Comparison of ENCODE assay signal across 37 cellular contexts in the genomic region with DNA sequence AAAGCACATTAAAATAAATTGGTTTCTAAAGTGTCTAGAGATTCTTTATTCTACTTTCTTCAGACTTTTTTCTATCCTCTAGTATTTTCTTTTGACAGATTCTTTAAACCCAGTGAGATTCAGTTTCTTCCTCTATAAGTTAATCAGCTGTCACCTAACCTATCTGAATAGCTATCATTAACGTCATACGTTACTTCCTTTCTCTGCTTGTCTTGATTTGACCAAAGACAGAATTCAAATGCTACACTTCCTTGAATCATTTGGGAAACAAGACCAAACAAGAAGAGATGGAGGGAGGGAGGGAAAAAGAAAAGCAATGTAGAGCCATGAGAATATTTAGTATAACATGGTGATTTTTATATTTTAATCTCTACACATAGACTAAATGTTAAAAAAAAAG.
"Had no signal": no experiment of that assay in that cellular context is flagged by ENCODE, and none has a peak within 500 bp of the region (broad histone marks: within the 10 kb centered on the region; RNA-seq: fewer than 3 reads in every experiment).

No MANE protein-coding gene starts in this region.

- H3K27me3 ChIP-seq: adrenal gland, breast epithelium, dorsolateral prefrontal cortex, esophagus muscularis mucosa, gastroesophageal sphincter had no signal

- H3K4me3 ChIP-seq: adrenal gland, breast epithelium, coronary artery, dorsolateral prefrontal cortex, esophagus muscularis mucosa, gastroesophageal sphincter had no signal

- H3K4me1 Mint-ChIP-seq: activated B cell treated with CpG ODN at 0.5 μM for 24 hours; activated CD8-positive, alpha-beta memory T cell treated with anti-CD3 and anti-CD28 coated beads, Interleukin-2, amount 10 ng/mL, durations not matched to agents 7 days and 5 days; activated naive CD4-positive, alpha-beta T cell treated with anti-CD3 and anti-CD28 coated beads, Interleukin-2, amount 50 U/mL, for 24 hours; activated naive CD8-positive, alpha-beta T cell treated with anti-CD3 and anti-CD28 coated beads for 36 hours; activated naive CD8-positive, alpha-beta T cell treated with anti-CD3 and anti-CD28 coated beads, Interleukin-2, amount 50 U/mL, for 24 hours; central memory CD8-positive, alpha-beta T cell; T-helper 17 cell had no signal

- H3K9me3 Mint-ChIP-seq: activated B cell treated with CpG ODN at 0.5 μM for 24 hours; activated CD4-positive, alpha-beta memory T cell treated with anti-CD3 and anti-CD28 coated beads for 36 hours; activated naive CD4-positive, alpha-beta T cell treated with anti-CD3 and anti-CD28 coated beads for 36 hours; activated naive CD4-positive, alpha-beta T cell treated with anti-CD3 and anti-CD28 coated beads, Interleukin-2, amount 50 U/mL, for 24 hours; activated naive CD8-positive, alpha-beta T cell treated with anti-CD3 and anti-CD28 coated beads for 36 hours; activated naive CD8-positive, alpha-beta T cell treated with anti-CD3 and anti-CD28 coated beads, Interleukin-2, amount 50 U/mL, for 24 hours; activated T-helper 1 cell treated with anti-CD3 and anti-CD28 coated beads, Interleukin-12 subunit alpha, Interleukin-12 subunit beta, Interleukin-2, Interleukin-4 antibody, amounts not matched to agents 30 ng/mL and 10 ng/mL and 1 ng/mL, durations not matched to agents 14 hours and 24 hours and 36 hours; activated T-helper 2 cell treated with anti-CD3 and anti-CD28 coated beads, Interferon-gamma antibody, Interleukin-2, Interleukin-4, amounts not matched to agents 10 μg/mL and 5 μg/mL and 100 μg/mL, durations not matched to agents 14 hours and 24 hours and 36 hours; brain; central memory CD8-positive, alpha-beta T cell; dendritic cell treated with granulocyte-macrophage colony-stimulating factor and Interleukin-4, amounts not matched to agents 40 ng/mL and 50 ng/mL, for 4 days; endodermal cell; T-helper 2 cell treated with Interferon-gamma antibody and Interleukin-4, amounts not matched to agents 5 μg/mL and 100 μg/mL, for 36 hours had no signal

- H3K36me3 Mint-ChIP-seq: activated CD4-positive, alpha-beta memory T cell treated with anti-CD3 and anti-CD28 coated beads for 36 hours; activated CD8-positive, alpha-beta memory T cell treated with anti-CD3 and anti-CD28 coated beads, Interleukin-2, amount 10 ng/mL, durations not matched to agents 7 days and 5 days; activated naive CD4-positive, alpha-beta T cell treated with anti-CD3 and anti-CD28 coated beads, Interleukin-2, amount 50 U/mL, for 24 hours; activated naive CD8-positive, alpha-beta T cell treated with anti-CD3 and anti-CD28 coated beads for 36 hours; brain had no signal

- H3K27ac ChIP-seq: adrenal gland, breast epithelium, coronary artery, dorsolateral prefrontal cortex, esophagus muscularis mucosa, gastroesophageal sphincter, WERI-Rb-1 had no signal

- H3K27ac Mint-ChIP-seq: activated B cell treated with CpG ODN at 0.5 μM for 24 hours; activated CD4-positive, alpha-beta memory T cell treated with anti-CD3 and anti-CD28 coated beads for 36 hours; activated CD8-positive, alpha-beta memory T cell treated with anti-CD3 and anti-CD28 coated beads, Interleukin-2, amount 10 ng/mL, durations not matched to agents 7 days and 5 days; activated CD8-positive, alpha-beta T cell treated with anti-CD3 and anti-CD28 coated beads, Interleukin-2, amount 10 ng/mL, durations not matched to agents 7 days and 5 days; activated naive CD4-positive, alpha-beta T cell treated with anti-CD3 and anti-CD28 coated beads for 36 hours; activated naive CD4-positive, alpha-beta T cell treated with anti-CD3 and anti-CD28 coated beads, Interleukin-2, amount 50 U/mL, for 24 hours; activated naive CD8-positive, alpha-beta T cell treated with anti-CD3 and anti-CD28 coated beads for 36 hours; activated naive CD8-positive, alpha-beta T cell treated with anti-CD3 and anti-CD28 coated beads, Interleukin-2, amount 50 U/mL, for 24 hours; activated T-helper 1 cell treated with anti-CD3 and anti-CD28 coated beads, Interleukin-12 subunit alpha, Interleukin-12 subunit beta, Interleukin-2, Interleukin-4 antibody, amounts not matched to agents 30 ng/mL and 10 ng/mL and 1 ng/mL, durations not matched to agents 14 hours and 24 hours and 36 hours; activated T-helper 2 cell treated with anti-CD3 and anti-CD28 coated beads, Interferon-gamma antibody, Interleukin-2, Interleukin-4, amounts not matched to agents 10 μg/mL and 5 μg/mL and 100 μg/mL, durations not matched to agents 14 hours and 24 hours and 36 hours; dendritic cell treated with granulocyte-macrophage colony-stimulating factor and Interleukin-4, amounts not matched to agents 40 ng/mL and 50 ng/mL, for 4 days; endodermal cell; T-helper 17 cell; T-helper 2 cell treated with Interferon-gamma antibody and Interleukin-4, amounts not matched to agents 5 μg/mL and 100 μg/mL, for 36 hours had no signal

- DNase-seq: activated B cell treated with CpG ODN at 0.5 μM for 24 hours; activated CD4-positive, alpha-beta memory T cell treated with anti-CD3 and anti-CD28 coated beads for 36 hours; activated CD4-positive, alpha-beta T cell treated with anti-CD3 and anti-CD28 coated beads for 48 hours; activated CD4-positive, alpha-beta T cell treated with anti-CD3 and anti-CD28 coated beads, Interleukin-2, amount 50 U/mL, for 1 hour; activated CD8-positive, alpha-beta memory T cell treated with anti-CD3 and anti-CD28 coated beads, Interleukin-2, amount 10 ng/mL, durations not matched to agents 7 days and 5 days; activated CD8-positive, alpha-beta memory T cell treated with anti-CD3 and anti-CD28 coated beads, Interleukin-2, amount 50 U/mL, for 4 hours; activated CD8-positive, alpha-beta T cell treated with anti-CD3 and anti-CD28 coated beads, Interleukin-2, amount 10 ng/mL, durations not matched to agents 7 days and 5 days; activated effector memory CD4-positive, alpha-beta T cell treated with anti-CD3 and anti-CD28 coated beads, Interleukin-2, amount 50 U/mL, for 16 hours; activated naive CD4-positive, alpha-beta T cell treated with anti-CD3 and anti-CD28 coated beads for 36 hours; activated naive CD8-positive, alpha-beta T cell treated with anti-CD3 and anti-CD28 coated beads for 36 hours; activated naive CD8-positive, alpha-beta T cell treated with anti-CD3 and anti-CD28 coated beads, Interleukin-2, amount 50 U/mL, for 24 hours; activated T-cell treated with anti-CD3 and anti-CD28 coated beads, Interleukin-2, amount 50 U/mL, for 1 hour; activated T-cell treated with anti-CD3 and anti-CD28 coated beads, Interleukin-2, amount 50 U/mL, for 48 hours; adrenal gland; amygdala; aorta; dorsolateral prefrontal cortex; effector memory CD4-positive, alpha-beta T cell; endodermal cell; erythroblast; foreskin melanocyte; T-helper 1 cell; T-helper 17 cell; T1000; WERI-Rb-1 had no signal

- ATAC-seq: activated CD4-positive, CD25-positive, alpha-beta regulatory T cell treated with anti-CD3 and anti-CD28 coated beads, Interleukin-2, amount 50 U/mL, for 24 hours; activated CD8-positive, alpha-beta memory T cell treated with anti-CD3 and anti-CD28 coated beads, Interleukin-2, amount 10 ng/mL, durations not matched to agents 7 days and 5 days; activated CD8-positive, alpha-beta T cell treated with anti-CD3 and anti-CD28 coated beads, Interleukin-2, amount 10 ng/mL, durations not matched to agents 7 days and 5 days; activated naive CD8-positive, alpha-beta T cell treated with anti-CD3 and anti-CD28 coated beads, Interleukin-2, amount 50 U/mL, for 24 hours; gastroesophageal sphincter; T-helper 17 cell had no signal

- H3K4me3 Mint-ChIP-seq: activated B cell treated with CpG ODN at 0.5 μM for 24 hours; activated CD4-positive, alpha-beta memory T cell treated with anti-CD3 and anti-CD28 coated beads for 36 hours; activated CD8-positive, alpha-beta memory T cell treated with anti-CD3 and anti-CD28 coated beads, Interleukin-2, amount 10 ng/mL, durations not matched to agents 7 days and 5 days; activated CD8-positive, alpha-beta T cell treated with anti-CD3 and anti-CD28 coated beads, Interleukin-2, amount 10 ng/mL, durations not matched to agents 7 days and 5 days; activated naive CD4-positive, alpha-beta T cell treated with anti-CD3 and anti-CD28 coated beads for 36 hours; activated naive CD4-positive, alpha-beta T cell treated with anti-CD3 and anti-CD28 coated beads, Interleukin-2, amount 50 U/mL, for 24 hours; activated naive CD8-positive, alpha-beta T cell treated with anti-CD3 and anti-CD28 coated beads for 36 hours; activated naive CD8-positive, alpha-beta T cell treated with anti-CD3 and anti-CD28 coated beads, Interleukin-2, amount 50 U/mL, for 24 hours; activated T-helper 1 cell treated with anti-CD3 and anti-CD28 coated beads, Interleukin-12 subunit alpha, Interleukin-12 subunit beta, Interleukin-2, Interleukin-4 antibody, amounts not matched to agents 30 ng/mL and 10 ng/mL and 1 ng/mL, durations not matched to agents 14 hours and 24 hours and 36 hours; brain; central memory CD8-positive, alpha-beta T cell; dendritic cell treated with granulocyte-macrophage colony-stimulating factor and Interleukin-4, amounts not matched to agents 40 ng/mL and 50 ng/mL, for 4 days; endodermal cell; T-helper 17 cell; T-helper 2 cell treated with Interferon-gamma antibody and Interleukin-4, amounts not matched to agents 5 μg/mL and 100 μg/mL, for 36 hours had no signal

- H3K9me3 ChIP-seq: adrenal gland, breast epithelium, esophagus muscularis mucosa, gastroesophageal sphincter had no signal

- H3K27me3 Mint-ChIP-seq: activated B cell treated with CpG ODN at 0.5 μM for 24 hours; activated CD4-positive, alpha-beta memory T cell treated with anti-CD3 and anti-CD28 coated beads for 36 hours; activated CD8-positive, alpha-beta memory T cell treated with anti-CD3 and anti-CD28 coated beads, Interleukin-2, amount 10 ng/mL, durations not matched to agents 7 days and 5 days; activated naive CD4-positive, alpha-beta T cell treated with anti-CD3 and anti-CD28 coated beads, Interleukin-2, amount 50 U/mL, for 24 hours; activated naive CD8-positive, alpha-beta T cell treated with anti-CD3 and anti-CD28 coated beads for 36 hours; activated naive CD8-positive, alpha-beta T cell treated with anti-CD3 and anti-CD28 coated beads, Interleukin-2, amount 50 U/mL, for 24 hours; brain; central memory CD8-positive, alpha-beta T cell; dendritic cell treated with granulocyte-macrophage colony-stimulating factor and Interleukin-4, amounts not matched to agents 40 ng/mL and 50 ng/mL, for 4 days; T-helper 17 cell had no signal

- H3K4me1 ChIP-seq: adrenal gland, breast epithelium had no signal

- H3K36me3 ChIP-seq: adrenal gland, breast epithelium, esophagus muscularis mucosa, gastroesophageal sphincter, WERI-Rb-1 had no signal
